ENCODE assay signal across 1 cellular context in the genomic region with DNA sequence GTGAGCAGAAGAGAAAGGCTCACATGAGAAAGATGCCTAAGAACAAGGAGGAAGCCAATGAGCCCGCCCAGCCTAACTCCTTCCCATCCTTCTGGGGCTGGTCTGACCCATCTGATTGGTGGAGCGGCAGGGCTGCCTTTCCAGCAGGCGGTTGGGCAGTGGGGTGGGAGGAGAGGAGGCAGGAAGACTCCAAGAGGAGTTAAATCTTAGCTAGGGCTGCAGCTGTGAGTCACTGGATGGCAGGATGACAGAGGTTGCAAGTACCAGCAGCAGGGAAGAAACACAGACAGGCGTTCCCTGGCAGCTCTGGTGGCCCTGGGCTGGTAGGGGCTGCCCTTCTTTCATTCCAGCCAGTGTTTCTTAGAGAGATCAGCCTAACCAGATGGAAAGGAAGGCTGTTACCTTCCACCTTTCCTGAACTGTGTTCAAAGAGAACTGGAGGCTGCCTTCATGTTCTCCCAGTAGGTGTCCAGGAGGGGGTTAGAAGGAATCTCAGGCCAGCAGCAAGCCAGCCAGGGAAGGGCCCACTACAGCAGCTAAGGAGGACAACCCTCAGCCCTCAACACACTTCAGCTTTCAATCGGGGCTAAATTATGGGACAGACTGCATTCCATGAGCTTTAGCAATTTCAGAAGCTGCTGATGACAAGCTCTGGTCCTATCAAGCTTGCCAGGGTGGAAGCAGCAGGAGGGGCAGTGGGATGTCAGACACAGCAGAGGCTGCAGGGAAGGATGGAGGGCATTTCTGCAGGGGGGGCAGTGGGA.
TF ChIP-seq lines count a peak whose summit lies in the region.

No MANE protein-coding gene starts in this region.

TF ChIP-seq in HEK293, 187 proteins besides CTCF, POLR2A, EP300 and RAD21 (continued from another document and continues in another):
- TF ChIP-seq ZBTB17 (tag by site-specific recombination; IDR thresholded peaks at IDR 0.05): peak; percentile 89
- no peak for TF ChIP-seq ZNF157 (tag by site-specific recombination; IDR thresholded peaks at IDR 0.05)
- TF ChIP-seq ZNF600 (tag by site-specific recombination; IDR thresholded peaks at IDR 0.05): peak; percentile 90
- no peak for TF ChIP-seq ZBTB7A (tag by site-specific recombination; IDR thresholded peaks at IDR 0.05; ENCODE audit: low read depth)
- no peak for TF ChIP-seq ZNF174 (tag by site-specific recombination; IDR thresholded peaks at IDR 0.05)
- TF ChIP-seq BCL11B (tag by site-specific recombination; IDR thresholded peaks at IDR 0.05; ENCODE audit: low read depth): no peak
- TF ChIP-seq ZNF16 (tag by site-specific recombination; IDR thresholded peaks at IDR 0.05; ENCODE audit: low read depth): no peak
- 0 out of 2 replicates have a peak, but pooled peaks have one; percentile 11 for TF ChIP-seq ZNF629 (tag by site-specific recombination; IDR thresholded peaks at IDR 0.05)
- no peak for TF ChIP-seq ZNF473 (tag by site-specific recombination; IDR thresholded peaks at IDR 0.05)
- TF ChIP-seq ZNF677 (tag by site-specific recombination; IDR thresholded peaks at IDR 0.05): no peak
- TF ChIP-seq ZNF302 (tag by site-specific recombination; IDR thresholded peaks at IDR 0.05; ENCODE audit: low read depth): no peak
- TF ChIP-seq ZNF514 (tag by site-specific recombination; IDR thresholded peaks at IDR 0.05): no peak
- no peak for TF ChIP-seq MZF1 (tag by site-specific recombination; IDR thresholded peaks at IDR 0.05; ENCODE audit: borderline replicate concordance)
- peak; percentile 77 for TF ChIP-seq ZFP69B (tag by site-specific recombination; IDR thresholded peaks at IDR 0.05)
- TF ChIP-seq, protein P1, sequence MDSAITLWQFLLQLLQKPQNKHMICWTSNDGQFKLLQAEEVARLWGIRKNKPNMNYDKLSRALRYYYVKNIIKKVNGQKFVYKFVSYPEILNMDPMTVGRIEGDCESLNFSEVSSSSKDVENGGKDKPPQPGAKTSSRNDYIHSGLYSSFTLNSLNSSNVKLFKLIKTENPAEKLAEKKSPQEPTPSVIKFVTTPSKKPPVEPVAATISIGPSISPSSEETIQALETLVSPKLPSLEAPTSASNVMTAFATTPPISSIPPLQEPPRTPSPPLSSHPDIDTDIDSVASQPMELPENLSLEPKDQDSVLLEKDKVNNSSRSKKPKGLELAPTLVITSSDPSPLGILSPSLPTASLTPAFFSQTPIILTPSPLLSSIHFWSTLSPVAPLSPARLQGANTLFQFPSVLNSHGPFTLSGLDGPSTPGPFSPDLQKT (IDR thresholded peaks at IDR 0.05; ENCODE audit: borderline replicate concordance, low read depth, low read length): no peak
- no peak for TF ChIP-seq MYNN (tag by site-specific recombination; IDR thresholded peaks at IDR 0.05; ENCODE audit: borderline replicate concordance)
- TF ChIP-seq ZNF155 (tag by site-specific recombination; IDR thresholded peaks at IDR 0.05): no peak
- no peak for TF ChIP-seq ZNF521 (tag by site-specific recombination; IDR thresholded peaks at IDR 0.05)
- peak; percentile 58; the same call in 1 of the 2 replicates for TF ChIP-seq ZNF558 (tag by site-specific recombination; IDR thresholded peaks at IDR 0.05)
- no peak for TF ChIP-seq ZNF658 (tag by site-specific recombination; IDR thresholded peaks at IDR 0.05)
- TF ChIP-seq, protein P2, sequence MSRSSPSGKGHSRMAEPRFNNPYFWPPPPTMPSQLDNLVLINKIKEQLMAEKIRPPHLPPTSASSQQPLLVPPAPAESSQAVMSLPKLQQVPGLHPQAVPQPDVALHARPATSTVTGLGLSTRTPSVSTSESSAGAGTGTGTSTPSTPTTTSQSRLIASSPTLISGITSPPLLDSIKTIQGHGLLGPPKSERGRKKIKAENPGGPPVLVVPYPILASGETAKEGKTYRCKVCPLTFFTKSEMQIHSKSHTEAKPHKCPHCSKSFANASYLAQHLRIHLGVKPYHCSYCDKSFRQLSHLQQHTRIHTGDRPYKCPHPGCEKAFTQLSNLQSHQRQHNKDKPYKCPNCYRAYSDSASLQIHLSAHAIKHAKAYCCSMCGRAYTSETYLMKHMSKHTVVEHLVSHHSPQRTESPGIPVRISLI (tag by site-specific recombination; IDR thresholded peaks at IDR 0.05): no peak
- no peak for TF ChIP-seq ZNF112 (tag by site-specific recombination; IDR thresholded peaks at IDR 0.05)
- TF ChIP-seq YY1 (tag by site-specific recombination; IDR thresholded peaks at IDR 0.05): no peak
- TF ChIP-seq, protein P3, sequence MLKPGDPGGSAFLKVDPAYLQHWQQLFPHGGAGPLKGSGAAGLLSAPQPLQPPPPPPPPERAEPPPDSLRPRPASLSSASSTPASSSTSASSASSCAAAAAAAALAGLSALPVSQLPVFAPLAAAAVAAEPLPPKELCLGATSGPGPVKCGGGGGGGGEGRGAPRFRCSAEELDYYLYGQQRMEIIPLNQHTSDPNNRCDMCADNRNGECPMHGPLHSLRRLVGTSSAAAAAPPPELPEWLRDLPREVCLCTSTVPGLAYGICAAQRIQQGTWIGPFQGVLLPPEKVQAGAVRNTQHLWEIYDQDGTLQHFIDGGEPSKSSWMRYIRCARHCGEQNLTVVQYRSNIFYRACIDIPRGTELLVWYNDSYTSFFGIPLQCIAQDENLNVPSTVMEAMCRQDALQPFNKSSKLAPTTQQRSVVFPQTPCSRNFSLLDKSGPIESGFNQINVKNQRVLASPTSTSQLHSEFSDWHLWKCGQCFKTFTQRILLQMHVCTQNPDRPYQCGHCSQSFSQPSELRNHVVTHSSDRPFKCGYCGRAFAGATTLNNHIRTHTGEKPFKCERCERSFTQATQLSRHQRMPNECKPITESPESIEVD (tag by site-specific recombination; IDR thresholded peaks at IDR 0.05): no peak
- TF ChIP-seq PRDM1 (tag by site-specific recombination; IDR thresholded peaks at IDR 0.05): no peak
- TF ChIP-seq ZNF621 (tag by site-specific recombination; IDR thresholded peaks at IDR 0.05): no peak
- TF ChIP-seq, protein P4, sequence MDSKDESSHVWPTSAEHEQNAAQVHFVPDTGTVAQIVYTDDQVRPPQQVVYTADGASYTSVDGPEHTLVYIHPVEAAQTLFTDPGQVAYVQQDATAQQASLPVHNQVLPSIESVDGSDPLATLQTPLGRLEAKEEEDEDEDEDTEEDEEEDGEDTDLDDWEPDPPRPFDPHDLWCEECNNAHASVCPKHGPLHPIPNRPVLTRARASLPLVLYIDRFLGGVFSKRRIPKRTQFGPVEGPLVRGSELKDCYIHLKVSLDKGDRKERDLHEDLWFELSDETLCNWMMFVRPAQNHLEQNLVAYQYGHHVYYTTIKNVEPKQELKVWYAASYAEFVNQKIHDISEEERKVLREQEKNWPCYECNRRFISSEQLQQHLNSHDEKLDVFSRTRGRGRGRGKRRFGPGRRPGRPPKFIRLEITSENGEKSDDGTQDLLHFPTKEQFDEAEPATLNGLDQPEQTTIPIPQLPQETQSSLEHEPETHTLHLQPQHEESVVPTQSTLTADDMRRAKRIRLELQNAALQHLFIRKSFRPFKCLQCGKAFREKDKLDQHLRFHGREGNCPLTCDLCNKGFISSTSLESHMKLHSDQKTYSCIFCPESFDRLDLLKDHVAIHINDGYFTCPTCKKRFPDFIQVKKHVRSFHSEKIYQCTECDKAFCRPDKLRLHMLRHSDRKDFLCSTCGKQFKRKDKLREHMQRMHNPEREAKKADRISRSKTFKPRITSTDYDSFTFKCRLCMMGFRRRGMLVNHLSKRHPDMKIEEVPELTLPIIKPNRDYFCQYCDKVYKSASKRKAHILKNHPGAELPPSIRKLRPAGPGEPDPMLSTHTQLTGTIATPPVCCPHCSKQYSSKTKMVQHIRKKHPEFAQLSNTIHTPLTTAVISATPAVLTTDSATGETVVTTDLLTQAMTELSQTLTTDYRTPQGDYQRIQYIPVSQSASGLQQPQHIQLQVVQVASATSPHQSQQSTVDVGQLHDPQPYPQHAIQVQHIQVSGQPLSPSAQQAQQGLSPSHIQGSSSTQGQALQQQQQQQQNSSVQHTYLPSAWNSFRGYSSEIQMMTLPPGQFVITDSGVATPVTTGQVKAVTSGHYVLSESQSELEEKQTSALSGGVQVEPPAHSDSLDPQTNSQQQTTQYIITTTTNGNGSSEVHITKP (tag by site-specific recombination; IDR thresholded peaks at IDR 0.05): peak; percentile 82
- TF ChIP-seq, protein P5, sequence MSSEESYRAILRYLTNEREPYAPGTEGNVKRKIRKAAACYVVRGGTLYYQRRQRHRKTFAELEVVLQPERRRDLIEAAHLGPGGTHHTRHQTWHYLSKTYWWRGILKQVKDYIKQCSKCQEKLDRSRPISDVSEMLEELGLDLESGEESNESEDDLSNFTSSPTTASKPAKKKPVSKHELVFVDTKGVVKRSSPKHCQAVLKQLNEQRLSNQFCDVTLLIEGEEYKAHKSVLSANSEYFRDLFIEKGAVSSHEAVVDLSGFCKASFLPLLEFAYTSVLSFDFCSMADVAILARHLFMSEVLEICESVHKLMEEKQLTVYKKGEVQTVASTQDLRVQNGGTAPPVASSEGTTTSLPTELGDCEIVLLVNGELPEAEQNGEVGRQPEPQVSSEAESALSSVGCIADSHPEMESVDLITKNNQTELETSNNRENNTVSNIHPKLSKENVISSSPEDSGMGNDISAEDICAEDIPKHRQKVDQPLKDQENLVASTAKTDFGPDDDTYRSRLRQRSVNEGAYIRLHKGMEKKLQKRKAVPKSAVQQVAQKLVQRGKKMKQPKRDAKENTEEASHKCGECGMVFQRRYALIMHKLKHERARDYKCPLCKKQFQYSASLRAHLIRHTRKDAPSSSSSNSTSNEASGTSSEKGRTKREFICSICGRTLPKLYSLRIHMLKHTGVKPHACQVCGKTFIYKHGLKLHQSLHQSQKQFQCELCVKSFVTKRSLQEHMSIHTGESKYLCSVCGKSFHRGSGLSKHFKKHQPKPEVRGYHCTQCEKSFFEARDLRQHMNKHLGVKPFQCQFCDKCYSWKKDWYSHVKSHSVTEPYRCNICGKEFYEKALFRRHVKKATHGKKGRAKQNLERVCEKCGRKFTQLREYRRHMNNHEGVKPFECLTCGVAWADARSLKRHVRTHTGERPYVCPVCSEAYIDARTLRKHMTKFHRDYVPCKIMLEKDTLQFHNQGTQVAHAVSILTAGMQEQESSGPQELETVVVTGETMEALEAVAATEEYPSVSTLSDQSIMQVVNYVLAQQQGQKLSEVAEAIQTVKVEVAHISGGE (tag by site-specific recombination; conservative IDR thresholded peaks at IDR 0.05; ENCODE audit: low read depth): no peak
- no peak for TF ChIP-seq ZNF132 (tag by site-specific recombination; IDR thresholded peaks at IDR 0.05; ENCODE audit: borderline replicate concordance)
- TF ChIP-seq SP7 (tag by site-specific recombination; IDR thresholded peaks at IDR 0.05): peak; percentile 48; the same call in 1 of the 2 replicates
- TF ChIP-seq ZNF843 (tag by site-specific recombination; IDR thresholded peaks at IDR 0.05): no peak
- TF ChIP-seq, protein P6, sequence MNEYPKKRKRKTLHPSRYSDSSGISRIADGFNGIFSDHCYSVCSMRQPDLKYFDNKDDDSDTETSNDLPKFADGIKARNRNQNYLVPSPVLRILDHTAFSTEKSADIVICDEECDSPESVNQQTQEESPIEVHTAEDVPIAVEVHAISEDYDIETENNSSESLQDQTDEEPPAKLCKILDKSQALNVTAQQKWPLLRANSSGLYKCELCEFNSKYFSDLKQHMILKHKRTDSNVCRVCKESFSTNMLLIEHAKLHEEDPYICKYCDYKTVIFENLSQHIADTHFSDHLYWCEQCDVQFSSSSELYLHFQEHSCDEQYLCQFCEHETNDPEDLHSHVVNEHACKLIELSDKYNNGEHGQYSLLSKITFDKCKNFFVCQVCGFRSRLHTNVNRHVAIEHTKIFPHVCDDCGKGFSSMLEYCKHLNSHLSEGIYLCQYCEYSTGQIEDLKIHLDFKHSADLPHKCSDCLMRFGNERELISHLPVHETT (tag by site-specific recombination; IDR thresholded peaks at IDR 0.05): no peak
- no peak for TF ChIP-seq ZNF214 (tag by site-specific recombination; IDR thresholded peaks at IDR 0.05; ENCODE audit: borderline replicate concordance)
- TF ChIP-seq KLF9 (tag by site-specific recombination; IDR thresholded peaks at IDR 0.05; ENCODE audit: low read depth): no peak
- TF ChIP-seq, protein P7, sequence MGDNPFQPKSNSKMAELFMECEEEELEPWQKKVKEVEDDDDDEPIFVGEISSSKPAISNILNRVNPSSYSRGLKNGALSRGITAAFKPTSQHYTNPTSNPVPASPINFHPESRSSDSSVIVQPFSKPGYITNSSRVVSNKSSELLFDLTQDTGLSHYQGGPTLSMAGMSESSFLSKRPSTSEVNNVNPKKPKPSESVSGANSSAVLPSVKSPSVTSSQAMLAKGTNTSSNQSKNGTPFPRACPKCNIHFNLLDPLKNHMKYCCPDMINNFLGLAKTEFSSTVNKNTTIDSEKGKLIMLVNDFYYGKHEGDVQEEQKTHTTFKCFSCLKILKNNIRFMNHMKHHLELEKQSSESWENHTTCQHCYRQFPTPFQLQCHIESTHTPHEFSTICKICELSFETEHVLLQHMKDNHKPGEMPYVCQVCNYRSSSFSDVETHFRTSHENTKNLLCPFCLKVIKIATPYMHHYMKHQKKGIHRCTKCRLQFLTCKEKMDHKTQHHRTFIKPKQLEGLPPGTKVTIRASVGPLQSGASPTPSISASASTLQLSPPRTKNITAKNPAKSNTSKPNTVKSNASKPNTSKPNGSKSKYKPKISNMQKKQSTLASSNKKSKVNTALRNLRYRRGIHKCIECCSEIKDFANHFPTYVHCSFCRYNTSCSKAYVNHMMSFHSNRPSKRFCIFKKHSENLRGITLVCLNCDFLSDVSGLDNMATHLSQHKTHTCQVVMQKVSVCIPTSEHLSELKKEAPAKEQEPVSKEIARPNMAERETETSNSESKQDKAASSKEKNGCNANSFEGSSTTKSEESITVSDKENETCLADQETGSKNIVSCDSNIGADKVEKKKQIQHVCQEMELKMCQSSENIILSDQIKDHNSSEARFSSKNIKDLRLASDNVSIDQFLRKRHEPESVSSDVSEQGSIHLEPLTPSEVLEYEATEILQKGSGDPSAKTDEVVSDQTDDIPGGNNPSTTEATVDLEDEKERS (tag by site-specific recombination; IDR thresholded peaks at IDR 0.05): no peak
- TF ChIP-seq, protein P8, sequence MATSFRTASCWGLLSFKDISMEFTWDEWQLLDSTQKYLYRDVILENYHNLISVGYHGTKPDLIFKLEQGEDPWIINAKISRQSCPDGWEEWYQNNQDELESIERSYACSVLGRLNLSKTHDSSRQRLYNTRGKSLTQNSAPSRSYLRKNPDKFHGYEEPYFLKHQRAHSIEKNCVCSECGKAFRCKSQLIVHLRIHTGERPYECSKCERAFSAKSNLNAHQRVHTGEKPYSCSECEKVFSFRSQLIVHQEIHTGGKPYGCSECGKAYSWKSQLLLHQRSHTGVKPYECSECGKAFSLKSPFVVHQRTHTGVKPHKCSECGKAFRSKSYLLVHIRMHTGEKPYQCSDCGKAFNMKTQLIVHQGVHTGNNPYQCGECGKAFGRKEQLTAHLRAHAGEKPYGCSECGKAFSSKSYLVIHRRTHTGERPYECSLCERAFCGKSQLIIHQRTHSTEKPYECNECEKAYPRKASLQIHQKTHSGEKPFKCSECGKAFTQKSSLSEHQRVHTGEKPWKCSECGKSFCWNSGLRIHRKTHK (tag by site-specific recombination; IDR thresholded peaks at IDR 0.05): no peak
- TF ChIP-seq KLF1 (tag by site-specific recombination; IDR thresholded peaks at IDR 0.05): no peak
